In genomic region chr9:122125158-122125890, GRCh38 we compare ENCODE assay signal across 9 cellular contexts. TPM values are rescaled to one million over a fixed set of nuclear protein-coding genes. Genes with fewer than 3 reads are reported as not detected.
DNase-seq lines count a peak whose midpoint lies in the region; ATAC-seq and TF ChIP-seq lines count a peak whose summit lies in the region.
"Had no signal": no experiment of that assay in that cellular context is flagged by ENCODE, and none has a peak within 500 bp of the region (broad histone marks: within the 10 kb centered on the region; RNA-seq: fewer than 3 reads in every experiment).

No MANE protein-coding gene starts in this region.

- POLR2A ChIA-PET in activated CD4-positive, alpha-beta T cell treated with anti-CD3 and anti-CD28 coated beads, Interleukin-2, amount 10 ng/mL, durations not matched to agents 7 days and 5 days (lab: Charles Lee) = no interaction called here

- intact Hi-C loops in left lung (cut with DNase I) = loop anchor here (5.0 to 10.0 kb wide), 2 partner anchors 227 to 229 kb away; no protein-coding TSS in a partner anchor

- peak; percentile 93 for TF ChIP-seq CTCF in GM06990 (IDR thresholded peaks at IDR 0.05; ENCODE audit: insufficient read depth, low read length, poor library complexity, severe bottlenecking)
- TF ChIP-seq CTCF in choroid plexus epithelial cell (conservative IDR thresholded peaks at IDR 0.05; ENCODE audit: low read depth, low read length) = peak; percentile 98
- TF ChIP-seq CTCF in left lung (IDR thresholded peaks at IDR 0.05) = peak; percentile 90 to 97

- peaks cover 13% of the 10 kb centered on the region for H3K4me1 Mint-ChIP-seq in activated CD4-positive, alpha-beta T cell treated with anti-CD3 and anti-CD28 coated beads, Interleukin-2, amount 10 ng/mL, durations not matched to agents 7 days and 5 days

- H3K4me1 ChIP-seq in left lung = peaks cover 9 to 33% of the 10 kb centered on the region in 2 donors

- H3K27ac ChIP-seq in left lung = no peak overlapping the region
- H3K27ac ChIP-seq: skin epidermis had no signal

- H3K27me3 Mint-ChIP-seq in activated CD4-positive, alpha-beta T cell treated with anti-CD3 and anti-CD28 coated beads, Interleukin-2, amount 10 ng/mL, durations not matched to agents 7 days and 5 days = peaks cover 28% of the 10 kb centered on the region

- H3K27me3 ChIP-seq in GM06990 (replicated peaks; ENCODE audit: control insufficient read depth, insufficient read depth, low read length) (peaks cover 1% of the 10 kb centered on the region), left lung (peaks cover 3 to 43% of the 10 kb centered on the region in 2 donors)

- CTCF ChIA-PET in activated CD4-positive, alpha-beta T cell treated with anti-CD3 and anti-CD28 coated beads, Interleukin-2, amount 10 ng/mL, durations not matched to agents 7 days and 5 days (lab: Charles Lee) = interaction anchor here (0.6 to 5.8 kb wide), 12 partner anchors 9 to 694 kb away, joined by 3 to 60 read pairs (median 6); no protein-coding TSS in a partner anchor

- H3K4me3 Mint-ChIP-seq in activated CD4-positive, alpha-beta T cell treated with anti-CD3 and anti-CD28 coated beads, Interleukin-2, amount 10 ng/mL, durations not matched to agents 7 days and 5 days = no peak overlapping the region

- H3K36me3 ChIP-seq in GM06990 (ENCODE audit: control insufficient read depth, insufficient read depth, low read length) (no peaks in the 10 kb centered on the region), left lung (no peaks in the 10 kb centered on the region)

- DNase-seq in GM06990 (ENCODE audit: extremely low read depth, insufficient read length) (peak; percentile 64), NCI-H526 (lab: John Stamatoyannopoulos, UW) (peak; percentile 23 to 80), choroid plexus epithelial cell (ENCODE audit: low read depth) (peak; percentile 84), left lung (peak; percentile 72 to 92)
- peak; percentile 77 for DNase-seq in activated CD4-positive, alpha-beta T cell treated with anti-CD3 and anti-CD28 coated beads, Interleukin-2, amount 10 ng/mL, durations not matched to agents 7 days and 5 days
- peak; percentile 70 to 77 for DNase-seq in stimulated activated CD4-positive, alpha-beta T cell treated with anti-CD3 and anti-CD28 coated beads, Interleukin-4, amount 100 ng/mL, for 4 hours

- H3K27ac Mint-ChIP-seq in activated CD4-positive, alpha-beta T cell treated with anti-CD3 and anti-CD28 coated beads, Interleukin-2, amount 10 ng/mL, durations not matched to agents 7 days and 5 days = no peak overlapping the region

- no peaks in the 10 kb centered on the region for H3K36me3 Mint-ChIP-seq in activated CD4-positive, alpha-beta T cell treated with anti-CD3 and anti-CD28 coated beads, Interleukin-2, amount 10 ng/mL, durations not matched to agents 7 days and 5 days (ENCODE audit: low read depth)

- no peaks in the 10 kb centered on the region for H3K9me3 ChIP-seq in left lung

- peak; percentile 65 for ATAC-seq in HG03097 (IDR thresholded peaks at IDR 0.05; ENCODE audit: low FRiP score, unreplicated experiment)
- ATAC-seq in left lung = peak; percentile 91
- ATAC-seq in HG02970 (IDR thresholded peaks at IDR 0.05; ENCODE audit: low FRiP score, unreplicated experiment) = no peak

- no peaks in the 10 kb centered on the region for H3K9me3 Mint-ChIP-seq in activated CD4-positive, alpha-beta T cell treated with anti-CD3 and anti-CD28 coated beads, Interleukin-2, amount 10 ng/mL, durations not matched to agents 7 days and 5 days

- H3K4me3 ChIP-seq in GM06990 (replicated peaks; ENCODE audit: low read depth, low read length) = no peak overlapping the region
- no peak overlapping the region for H3K4me3 ChIP-seq in choroid plexus epithelial cell (ENCODE audit: low read depth, low read length)
- H3K4me3 ChIP-seq in left lung = no peak overlapping the region
- H3K4me3 ChIP-seq: skin epidermis had no signal

RNA-seq across cellular contexts. Expression of gene TTLL11, which starts 32.2 kb away (rescaled TPM):
- 1 to 10 TPM; 2.6 to 3.1 TPM for total RNA-seq in activated CD4-positive, alpha-beta T cell treated with anti-CD3 and anti-CD28 coated beads, Interleukin-2, amount 10 ng/mL, durations not matched to agents 7 days and 5 days
- 1 to 10 TPM; 5.4 to 9.8 TPM for total RNA-seq in left lung

RNA-seq across cellular contexts. Expression of gene NDUFA8, which starts 34.3 kb away (rescaled TPM):
- 10 to 100 TPM; 33.7 to 35.9 TPM for total RNA-seq in activated CD4-positive, alpha-beta T cell treated with anti-CD3 and anti-CD28 coated beads, Interleukin-2, amount 10 ng/mL, durations not matched to agents 7 days and 5 days
- total RNA-seq in left lung = 10 to 100 TPM; 42.9 to 43.4 TPM

RNA-seq across cellular contexts. Expression of gene MORN5, which starts 34.4 kb away (rescaled TPM):
- not detected for total RNA-seq in activated CD4-positive, alpha-beta T cell treated with anti-CD3 and anti-CD28 coated beads, Interleukin-2, amount 10 ng/mL, durations not matched to agents 7 days and 5 days
- 1 to 10 TPM in 1 of 2 donors, not detected in 1; 3.0 TPM for total RNA-seq in left lung
